In the genomic region with DNA sequence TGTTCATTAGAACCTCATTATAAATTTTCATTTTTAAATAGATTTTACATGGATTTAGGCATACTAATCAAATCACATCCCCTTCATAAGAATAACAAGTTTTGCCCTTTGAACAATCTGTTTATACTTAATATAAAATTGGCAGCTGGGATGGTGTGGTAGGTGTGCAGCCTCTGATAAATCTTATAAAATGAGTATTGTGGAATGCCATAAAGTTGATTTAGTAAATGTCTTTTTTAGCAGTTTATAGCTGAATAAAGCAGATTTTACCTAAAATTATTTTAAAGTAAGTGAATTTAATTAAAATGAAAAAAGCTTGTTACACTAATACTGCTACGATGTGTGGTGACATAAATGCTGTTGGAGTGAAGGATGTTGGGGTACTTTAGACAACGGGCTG, we compare ENCODE assay signal across 31 cellular contexts.
"Had no signal": no experiment of that assay in that cellular context is flagged by ENCODE, and none has a peak within 500 bp of the region (broad histone marks: within the 10 kb centered on the region; RNA-seq: fewer than 3 reads in every experiment).

No MANE protein-coding gene starts in this region.

- DNase-seq: activated CD4-positive, alpha-beta memory T cell treated with anti-CD3 and anti-CD28 coated beads for 36 hours; activated CD4-positive, alpha-beta T cell treated with anti-CD3 and anti-CD28 coated beads for 36 hours; activated CD4-positive, alpha-beta T cell treated with anti-CD3 and anti-CD28 coated beads, Interleukin-2, amount 10 ng/mL, durations not matched to agents 24 days and 14 days; activated CD4-positive, CD25-positive, alpha-beta regulatory T cell; activated CD4-positive, CD25-positive, alpha-beta regulatory T cell treated with anti-CD3 and anti-CD28 coated beads, Interleukin-2, amount 50 U/mL, for 72 hours; activated CD8-positive, alpha-beta memory T cell treated with anti-CD3 and anti-CD28 coated beads, Interleukin-2, amount 10 ng/mL, durations not matched to agents 7 days and 5 days; activated CD8-positive, alpha-beta memory T cell treated with anti-CD3 and anti-CD28 coated beads, Interleukin-2, amount 50 U/mL, for 4 hours; activated CD8-positive, alpha-beta T cell treated with anti-CD3 and anti-CD28 coated beads, Interleukin-2, amount 10 ng/mL, durations not matched to agents 7 days and 5 days; activated effector memory CD4-positive, alpha-beta T cell treated with Interleukin-2 at 50 U/mL for 16 hours; activated gamma-delta T cell treated with Interleukin-2 at 50 U/mL for 16 hours; activated naive CD4-positive, alpha-beta T cell treated with anti-CD3 and anti-CD28 coated beads, Interleukin-2, amount 50 U/mL, for 16 hours; activated naive CD4-positive, alpha-beta T cell treated with Interleukin-2 at 50 U/mL for 16 hours; activated T-cell treated with anti-CD3 and anti-CD28 coated beads, Interleukin-2, amount 50 U/mL, for 1 hour; amniotic stem cell; anterior cingulate cortex; brain microvascular endothelial cell; dorsolateral prefrontal cortex; effector memory CD4-positive, alpha-beta T cell; endodermal cell; foreskin fibroblast; head of caudate nucleus; T-helper 2 cell had no signal

- FAIRE-seq: astrocyte, bronchial epithelial cell, frontal cortex had no signal

- H3K4me3 ChIP-seq: coronary artery, dorsolateral prefrontal cortex had no signal

- H3K27ac Mint-ChIP-seq: activated CD4-positive, alpha-beta memory T cell treated with anti-CD3 and anti-CD28 coated beads for 36 hours; activated CD4-positive, alpha-beta T cell treated with anti-CD3 and anti-CD28 coated beads for 36 hours; activated CD4-positive, alpha-beta T cell treated with anti-CD3 and anti-CD28 coated beads, Interleukin-2, amount 10 ng/mL, durations not matched to agents 24 days and 14 days; activated CD8-positive, alpha-beta memory T cell treated with anti-CD3 and anti-CD28 coated beads, Interleukin-2, amount 10 ng/mL, durations not matched to agents 7 days and 5 days; activated CD8-positive, alpha-beta T cell treated with anti-CD3 and anti-CD28 coated beads, Interleukin-2, amount 10 ng/mL, durations not matched to agents 7 days and 5 days; activated naive CD8-positive, alpha-beta T cell; activated T-helper 17 cell treated with anti-CD3 and anti-CD28 coated beads, Interleukin-2, amount 50 U/mL, for 72 hours; dendritic cell treated with granulocyte-macrophage colony-stimulating factor and Interleukin-4, amounts not matched to agents 40 ng/mL and 50 ng/mL, for 4 days; endodermal cell had no signal

- H3K9me3 Mint-ChIP-seq: activated CD4-positive, alpha-beta memory T cell treated with anti-CD3 and anti-CD28 coated beads for 36 hours; activated CD4-positive, alpha-beta T cell treated with anti-CD3 and anti-CD28 coated beads, Interleukin-2, amount 10 ng/mL, durations not matched to agents 24 days and 14 days; activated T-helper 17 cell treated with anti-CD3 and anti-CD28 coated beads, Interleukin-2, amount 50 U/mL, for 72 hours; central memory CD8-positive, alpha-beta T cell; dendritic cell treated with granulocyte-macrophage colony-stimulating factor and Interleukin-4, amounts not matched to agents 40 ng/mL and 50 ng/mL, for 4 days; endodermal cell had no signal

- H3K4me3 Mint-ChIP-seq: activated CD4-positive, alpha-beta memory T cell treated with anti-CD3 and anti-CD28 coated beads for 36 hours; activated CD4-positive, alpha-beta T cell treated with anti-CD3 and anti-CD28 coated beads for 36 hours; activated CD4-positive, alpha-beta T cell treated with anti-CD3 and anti-CD28 coated beads, Interleukin-2, amount 10 ng/mL, durations not matched to agents 24 days and 14 days; activated CD8-positive, alpha-beta memory T cell treated with anti-CD3 and anti-CD28 coated beads, Interleukin-2, amount 10 ng/mL, durations not matched to agents 7 days and 5 days; activated CD8-positive, alpha-beta T cell treated with anti-CD3 and anti-CD28 coated beads, Interleukin-2, amount 10 ng/mL, durations not matched to agents 7 days and 5 days; activated naive CD8-positive, alpha-beta T cell; activated T-helper 17 cell treated with anti-CD3 and anti-CD28 coated beads, Interleukin-2, amount 50 U/mL, for 72 hours; central memory CD8-positive, alpha-beta T cell; dendritic cell treated with granulocyte-macrophage colony-stimulating factor and Interleukin-4, amounts not matched to agents 40 ng/mL and 50 ng/mL, for 4 days; endodermal cell had no signal

- H3K4me1 Mint-ChIP-seq: activated CD4-positive, alpha-beta T cell treated with anti-CD3 and anti-CD28 coated beads for 36 hours; activated CD8-positive, alpha-beta memory T cell treated with anti-CD3 and anti-CD28 coated beads, Interleukin-2, amount 10 ng/mL, durations not matched to agents 7 days and 5 days; activated T-helper 17 cell treated with anti-CD3 and anti-CD28 coated beads, Interleukin-2, amount 50 U/mL, for 72 hours had no signal

- H3K27me3 Mint-ChIP-seq: activated CD4-positive, alpha-beta memory T cell treated with anti-CD3 and anti-CD28 coated beads for 36 hours; activated CD4-positive, alpha-beta T cell treated with anti-CD3 and anti-CD28 coated beads for 36 hours; activated CD4-positive, alpha-beta T cell treated with anti-CD3 and anti-CD28 coated beads, Interleukin-2, amount 10 ng/mL, durations not matched to agents 24 days and 14 days; activated CD8-positive, alpha-beta memory T cell treated with anti-CD3 and anti-CD28 coated beads, Interleukin-2, amount 10 ng/mL, durations not matched to agents 7 days and 5 days; activated naive CD8-positive, alpha-beta T cell; activated T-helper 17 cell treated with anti-CD3 and anti-CD28 coated beads, Interleukin-2, amount 50 U/mL, for 72 hours; central memory CD8-positive, alpha-beta T cell; dendritic cell treated with granulocyte-macrophage colony-stimulating factor and Interleukin-4, amounts not matched to agents 40 ng/mL and 50 ng/mL, for 4 days had no signal

- ATAC-seq: activated CD4-positive, alpha-beta T cell treated with anti-CD3 and anti-CD28 coated beads for 36 hours; activated CD8-positive, alpha-beta memory T cell treated with anti-CD3 and anti-CD28 coated beads, Interleukin-2, amount 10 ng/mL, durations not matched to agents 7 days and 5 days; activated CD8-positive, alpha-beta T cell treated with anti-CD3 and anti-CD28 coated beads, Interleukin-2, amount 10 ng/mL, durations not matched to agents 7 days and 5 days; activated T-helper 17 cell treated with anti-CD3 and anti-CD28 coated beads, Interleukin-2, amount 50 U/mL, for 72 hours; esophagus mucosa had no signal

- H3K27ac ChIP-seq: brain microvascular endothelial cell, coronary artery had no signal

- H3K27me3 ChIP-seq: brain microvascular endothelial cell, dorsolateral prefrontal cortex had no signal
